Comparison of ENCODE assay signal across 12 cellular contexts in the genomic region with DNA sequence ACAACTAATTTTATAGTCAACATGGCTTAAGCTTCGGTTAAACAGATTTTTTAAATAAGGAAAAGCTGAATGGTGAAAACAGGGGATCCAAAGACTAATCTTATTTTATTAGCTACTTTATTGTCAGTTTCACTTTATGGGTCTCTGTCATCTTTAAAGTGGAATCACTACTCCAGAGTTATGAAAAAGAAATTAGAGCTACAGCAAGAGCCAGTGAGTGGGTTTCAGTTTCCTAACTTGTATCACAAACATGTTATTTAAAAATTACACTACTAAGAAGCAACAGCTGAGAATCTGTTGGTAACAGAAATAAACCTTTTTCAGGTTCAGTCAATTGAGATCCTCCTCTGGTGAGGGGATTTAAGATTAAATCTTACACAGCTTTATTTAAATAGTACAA. TPM values are rescaled to one million over a fixed set of nuclear protein-coding genes. Genes with fewer than 3 reads are reported as not detected.
DNase-seq lines count a peak whose midpoint lies in the region; ATAC-seq and TF ChIP-seq lines count a peak whose summit lies in the region.
"Had no signal": no experiment of that assay in that cellular context is flagged by ENCODE, and none has a peak within 500 bp of the region (broad histone marks: within the 10 kb centered on the region; RNA-seq: fewer than 3 reads in every experiment).

No MANE protein-coding gene starts in this region.

- peak overlapping the region; percentile 76 for H3K4me3 Mint-ChIP-seq in activated naive CD8-positive, alpha-beta T cell
- H3K4me3 Mint-ChIP-seq: neural progenitor cell had no signal

- ATAC-seq in GM19452 (IDR thresholded peaks at IDR 0.05; ENCODE audit: unreplicated experiment) = peak; percentile 64
- ATAC-seq in HG03103 (IDR thresholded peaks at IDR 0.05; ENCODE audit: low read depth, unreplicated experiment) = peak; percentile 77
- ATAC-seq in HG02840 (IDR thresholded peaks at IDR 0.05; ENCODE audit: low FRiP score, unreplicated experiment) = no peak
- ATAC-seq in right cardiac atrium = no peak
- ATAC-seq: HCT116 had no signal

- no peak for TF ChIP-seq CTCF in GM10266 (IDR thresholded peaks at IDR 0.05; ENCODE audit: control insufficient read depth, insufficient read depth, low read depth, missing control alignments)

- H3K9me3 ChIP-seq in right cardiac atrium (ENCODE audit: control insufficient read depth, low read length) = no peaks in the 10 kb centered on the region

- peaks cover 60% of the 10 kb centered on the region for H3K4me1 Mint-ChIP-seq in activated naive CD8-positive, alpha-beta T cell (ENCODE audit: low read depth)
- H3K4me1 Mint-ChIP-seq: neural progenitor cell had no signal

- H3K4me3 ChIP-seq in right cardiac atrium (ENCODE audit: low read length) = no peak overlapping the region
- H3K4me3 ChIP-seq: neural progenitor cell had no signal

- no peaks in the 10 kb centered on the region for H3K27me3 ChIP-seq in right cardiac atrium (ENCODE audit: control insufficient read depth, insufficient read depth)
- H3K27me3 ChIP-seq: neural progenitor cell had no signal

- H3K27ac ChIP-seq in right cardiac atrium (ENCODE audit: low read length) = no peak overlapping the region
- H3K27ac ChIP-seq: neural progenitor cell had no signal

- peaks cover 13% of the 10 kb centered on the region for H3K36me3 Mint-ChIP-seq in activated naive CD8-positive, alpha-beta T cell

- peak; percentile 65 for DNase-seq in GM10266 (ENCODE audit: extremely low spot score)
- DNase-seq in right cardiac atrium = no peak
- DNase-seq in SW480 (ENCODE audit: low spot score) = no peak
- no peak for DNase-seq in kidney glomerular epithelial cell (lab: John Stamatoyannopoulos, UW)
- DNase-seq: DMS 273 treated with DMSO at 0.1 percent for 48 hours, NCI-H446 treated with DMSO at 0.1 percent for 48 hours had no signal

- intact Hi-C loops in right cardiac atrium (cut with DNase I) = no loop called here

- 86% methylated on average over 1 of the region's 1 CpG for WGBS in right cardiac atrium

- peak overlapping the region; percentile 90 for H3K27ac Mint-ChIP-seq in activated naive CD8-positive, alpha-beta T cell
- H3K27ac Mint-ChIP-seq: neural progenitor cell had no signal

- H3K27me3 Mint-ChIP-seq in activated naive CD8-positive, alpha-beta T cell = no peaks in the 10 kb centered on the region

- no peaks in the 10 kb centered on the region for H3K9me3 Mint-ChIP-seq in activated naive CD8-positive, alpha-beta T cell (ENCODE audit: low read depth)
- H3K9me3 Mint-ChIP-seq: neural progenitor cell had no signal

- no peaks in the 10 kb centered on the region for H3K4me1 ChIP-seq in right cardiac atrium (ENCODE audit: control insufficient read depth, insufficient read depth, low read length)
- H3K4me1 ChIP-seq: neural progenitor cell had no signal

RNA-seq across cellular contexts. Expression of gene PHC3, which starts 10.0 kb away (rescaled TPM):
- 10 to 100 TPM; 52.9 to 62.4 (median 61.0) TPM for total RNA-seq in right cardiac atrium
- 6.2 TPM for polyA plus RNA-seq in right cardiac atrium

RNA-seq across cellular contexts. Expression of gene PRKCI, which starts 50.7 kb away (rescaled TPM):
- total RNA-seq in right cardiac atrium = 10 to 100 TPM; 16.3 to 20.6 (median 17.0) TPM
- 9.0 TPM for polyA plus RNA-seq in right cardiac atrium

Comparison
In these comparisons a context has a peak if more than half of its experiments do, and no peak if none do; other contexts are left out.
1. ATAC-seq: peak in GM19452 (single experiment) and HG03103 (single experiment); none in HG02840 (single experiment) and right cardiac atrium (0 of 2).